In the genomic region with DNA sequence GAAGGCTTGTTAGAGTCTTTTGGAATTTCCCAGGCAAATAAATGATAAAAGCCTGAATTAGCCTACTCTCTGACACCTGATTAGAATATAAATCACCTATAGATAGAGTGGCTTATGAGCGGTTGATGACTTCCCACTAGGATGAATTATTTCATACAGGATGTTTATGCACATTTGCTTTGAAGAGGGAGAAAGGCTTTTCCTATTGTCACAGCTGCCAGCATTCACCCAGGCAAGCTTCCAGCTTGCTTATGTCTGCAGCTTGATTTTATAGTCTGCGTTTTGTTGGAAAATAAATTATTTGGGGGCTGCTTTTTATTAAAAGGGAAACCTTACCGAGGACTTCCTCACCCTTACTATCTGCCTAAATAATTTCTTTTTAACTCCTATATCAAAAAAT, we compare ENCODE assay signal across 17 cellular contexts. TPM values are rescaled to one million over a fixed set of nuclear protein-coding genes. Genes with fewer than 3 reads are reported as not detected.
DNase-seq lines count a peak whose midpoint lies in the region; ATAC-seq, FAIRE-seq and TF ChIP-seq lines count a peak whose summit lies in the region.
"Had no signal": no experiment of that assay in that cellular context is flagged by ENCODE, and none has a peak within 500 bp of the region (broad histone marks: within the 10 kb centered on the region; RNA-seq: fewer than 3 reads in every experiment).

No MANE protein-coding gene starts in this region.

- intact Hi-C loops in endothelial cell of umbilical vein (cut with micrococcal nuclease), result no loop called here
- intact Hi-C loops in colonic mucosa (cut with DNase I), result no loop called here

- BruUV-seq in endothelial cell of umbilical vein (replicated peaks; lab: Mats Ljungman, UMichigan), result no TSS peak

- H3K4me1 ChIP-seq in endothelial cell of umbilical vein (ENCODE audit: control insufficient read depth, extremely low read depth, insufficient read depth, low read length) (peaks cover 10% of the 10 kb centered on the region), colonic mucosa (no peaks in the 10 kb centered on the region)

- POLR2A ChIA-PET in endothelial cell of umbilical vein (lab: Charles Lee), result interaction anchor here (0.6 kb wide), 1 partner anchor 23 kb away, joined by 5 read pairs; no protein-coding TSS in a partner anchor

- TF ChIP-seq POLR2A in GM12891 (IDR thresholded peaks at IDR 0.05; ENCODE audit: low read depth, low read length) (no peak), endothelial cell of umbilical vein (IDR thresholded peaks at IDR 0.05; ENCODE audit: low read depth, low read length) (no peak)

- H3K27ac ChIP-seq in endothelial cell of umbilical vein (ENCODE audit: insufficient read depth, low read depth, low read length) (no peak overlapping the region), colonic mucosa (no peak overlapping the region)
- H3K27ac ChIP-seq: GM23248, PC-9 had no signal

- H3K79me2 ChIP-seq in endothelial cell of umbilical vein (ENCODE audit: control insufficient read depth, insufficient read depth, low read length), result no peaks in the 10 kb centered on the region

- CTCF ChIA-PET in endothelial cell of umbilical vein (lab: Charles Lee), result no interaction called here

- DNase-seq in DMS53 (lab: John Stamatoyannopoulos, UW) (peak; percentile 44), GM12891 (ENCODE audit: insufficient read length, low spot score) (no peak), NCI-H69 (lab: John Stamatoyannopoulos, UW) (peak; percentile 15), endothelial cell of umbilical vein (ENCODE audit: low read depth, low spot score) (peak; percentile 72), hippocampal formation (lab: John Stamatoyannopoulos, UW) (no peak), colonic mucosa (no peak)
- DNase-seq: CD4-positive, CD25-positive, alpha-beta regulatory T cell; DND-41; GM23248; NCI-H187; NCI-H345; NCI-H526 treated with DMSO at 0.1 percent for 48 hours; PC-9; SW 1271; T-helper 9 cell had no signal

- no peaks in the 10 kb centered on the region for H3K9me3 ChIP-seq in endothelial cell of umbilical vein (replicated peaks; ENCODE audit: control insufficient read depth, insufficient read depth, low read length)
- no peaks in the 10 kb centered on the region for H3K9me3 ChIP-seq in colonic mucosa

- no peaks in the 10 kb centered on the region for H3K9me1 ChIP-seq in endothelial cell of umbilical vein (replicated peaks; ENCODE audit: control insufficient read depth, extremely low read depth, insufficient read depth, low read length)

- H2AFZ ChIP-seq in endothelial cell of umbilical vein (ENCODE audit: low read depth, low read length), result no peak overlapping the region
- H2AFZ ChIP-seq: GM23248, PC-9 had no signal

- H3K4me3 ChIP-seq in endothelial cell of umbilical vein (replicated peaks in 1 of 3; ENCODE audit: insufficient read depth in 1 of 3, low read depth in 1 of 3, low read length in 3 of 3) (no peak overlapping the region), colonic mucosa (no peak overlapping the region)
- H3K4me3 ChIP-seq: GM23248, PC-9 had no signal

- H3K27me3 ChIP-seq in endothelial cell of umbilical vein (ENCODE audit: control insufficient read depth in 2 of 2, insufficient read depth in 2 of 2, low read length in 2 of 2) (peaks cover 0 to 1% of the 10 kb centered on the region in 2 experiments), colonic mucosa (no peaks in the 10 kb centered on the region)

- H3K36me3 ChIP-seq in endothelial cell of umbilical vein (ENCODE audit: control insufficient read depth in 2 of 2, extremely low read depth in 1 of 2, insufficient read depth in 2 of 2, low read length in 2 of 2) (no peaks in the 10 kb centered on the region), colonic mucosa (no peaks in the 10 kb centered on the region)

- dilution Hi-C loops in endothelial cell of umbilical vein (cut with MboI; ENCODE audit: extremely low pct_ligation_motif_present, low sequenced_read_pairs), result no loop called here

- H3K9ac ChIP-seq in endothelial cell of umbilical vein (replicated peaks; ENCODE audit: extremely low read depth, insufficient read depth, low read length) (no peak overlapping the region), colonic mucosa (ENCODE audit: low read depth in 2 of 2, low read length in 2 of 2) (no peak overlapping the region)
- H3K9ac ChIP-seq: GM23248 had no signal

- H3K4me2 ChIP-seq in endothelial cell of umbilical vein (ENCODE audit: insufficient read depth, low read length), result no peak overlapping the region
- H3K4me2 ChIP-seq: PC-9 had no signal

- H4K20me1 ChIP-seq in endothelial cell of umbilical vein (replicated peaks; ENCODE audit: control insufficient read depth, extremely low read depth, insufficient read depth, low read length), result no peaks in the 10 kb centered on the region

- no peak for TF ChIP-seq CTCF in endothelial cell of umbilical vein (IDR thresholded peaks at IDR 0.05; ENCODE audit: extremely low read depth in 1 of 2, insufficient read depth in 1 of 2, low read depth in 1 of 2, low read length in 2 of 2)
- no peak for TF ChIP-seq CTCF in colonic mucosa (IDR thresholded peaks at IDR 0.05)

- no peak for ATAC-seq in HG02973 (IDR thresholded peaks at IDR 0.05; ENCODE audit: unreplicated experiment)

- FAIRE-seq in GM12891 (lab: Jason Lieb, UNC) (peak; percentile 16), endothelial cell of umbilical vein (lab: Jason Lieb, UNC) (peak; percentile 70)
- FAIRE-seq: G401.6 had no signal

TF ChIP-seq in GM12891, 5 proteins besides CTCF, POLR2A, EP300 and RAD21:
- TF ChIP-seq POU2F2 (IDR thresholded peaks at IDR 0.05; ENCODE audit: low read depth, low read length) (no peak), POLR2AphosphoS5 (IDR thresholded peaks at IDR 0.05; ENCODE audit: low read depth, low read length) (no peak), TAF1 (IDR thresholded peaks at IDR 0.05; ENCODE audit: low read depth, low read length) (no peak), SPI1 (IDR thresholded peaks at IDR 0.05; ENCODE audit: low read depth, low read length) (no peak), PAX5 (IDR thresholded peaks at IDR 0.05; ENCODE audit: insufficient read depth, low read length, severe bottlenecking) (no peak)

TF ChIP-seq in endothelial cell of umbilical vein, 7 proteins besides CTCF, POLR2A, EP300 and RAD21:
- no peak for TF ChIP-seq MAX (IDR thresholded peaks at IDR 0.05; ENCODE audit: insufficient read depth, insufficient read length)
- no peak for TF ChIP-seq MYC (IDR thresholded peaks at IDR 0.05; ENCODE audit: low read depth, low read length)
- no peak for TF ChIP-seq JUN (IDR thresholded peaks at IDR 0.05; ENCODE audit: borderline replicate concordance, insufficient read depth, insufficient read length, low read depth)
- no peak for TF ChIP-seq EZH2 (IDR thresholded peaks at IDR 0.05; ENCODE audit: borderline replicate concordance, low read depth, low read length, severe bottlenecking)
- TF ChIP-seq POLR2AphosphoS5 (IDR thresholded peaks at IDR 0.05; ENCODE audit: insufficient read depth, low read depth, low read length), result no peak
- TF ChIP-seq GATA2 (IDR thresholded peaks at IDR 0.05; ENCODE audit: insufficient read depth, insufficient read length, low read depth, low read length), result no peak
- TF ChIP-seq FOS (IDR thresholded peaks at IDR 0.05; ENCODE audit: borderline replicate concordance, insufficient read depth, low read length), result no peak

RNA-seq across cellular contexts. Expression of gene EIF2S2, which starts 51.3 kb away (rescaled TPM):
- polyA plus RNA-seq in GM12891 (2012; ENCODE audit: low read depth, missing spikeins), result 88.6 TPM
- total RNA-seq in endothelial cell of umbilical vein (99.3 and 102 TPM in 2 replicates), colonic mucosa (10 to 100 TPM; 53.1 to 71.6 TPM)
- 34.0 and 38.8 TPM in 2 replicates for polyA plus RNA-seq in endothelial cell of umbilical vein
- 71.5 and 71.6 TPM in 2 replicates for polyA plus RNA-seq in endothelial cell of umbilical vein (2011; cell fraction: cytosol; rRNA removed)
- polyA plus RNA-seq in endothelial cell of umbilical vein (2011; cell fraction: nucleus; rRNA removed), result 31.0 and 42.1 TPM in 2 replicates
- polyA plus RNA-seq in endothelial cell of umbilical vein (2012), result 113 and 146 TPM in 2 replicates
- 19.8 and 26.1 TPM in 2 replicates for polyA minus RNA-seq in endothelial cell of umbilical vein
- 58.4 TPM for polyA minus RNA-seq in endothelial cell of umbilical vein (2011; cell fraction: cytosol; rRNA and poly(A)+ RNA removed)
- polyA minus RNA-seq in endothelial cell of umbilical vein (2011; cell fraction: nucleus; rRNA and poly(A)+ RNA removed), result 12.1 and 18.3 TPM in 2 replicates

Comparison
In these comparisons a context has a peak if more than half of its experiments do, and no peak if none do; other contexts are left out.
1. DNase-seq: peak in DMS53 (single experiment), NCI-H69 (single experiment) and endothelial cell of umbilical vein (single experiment); none in GM12891 (single experiment), hippocampal formation (0 of 2) and colonic mucosa (single experiment).